Comparison of ENCODE assay signal across 10 cellular contexts in the genomic region with DNA sequence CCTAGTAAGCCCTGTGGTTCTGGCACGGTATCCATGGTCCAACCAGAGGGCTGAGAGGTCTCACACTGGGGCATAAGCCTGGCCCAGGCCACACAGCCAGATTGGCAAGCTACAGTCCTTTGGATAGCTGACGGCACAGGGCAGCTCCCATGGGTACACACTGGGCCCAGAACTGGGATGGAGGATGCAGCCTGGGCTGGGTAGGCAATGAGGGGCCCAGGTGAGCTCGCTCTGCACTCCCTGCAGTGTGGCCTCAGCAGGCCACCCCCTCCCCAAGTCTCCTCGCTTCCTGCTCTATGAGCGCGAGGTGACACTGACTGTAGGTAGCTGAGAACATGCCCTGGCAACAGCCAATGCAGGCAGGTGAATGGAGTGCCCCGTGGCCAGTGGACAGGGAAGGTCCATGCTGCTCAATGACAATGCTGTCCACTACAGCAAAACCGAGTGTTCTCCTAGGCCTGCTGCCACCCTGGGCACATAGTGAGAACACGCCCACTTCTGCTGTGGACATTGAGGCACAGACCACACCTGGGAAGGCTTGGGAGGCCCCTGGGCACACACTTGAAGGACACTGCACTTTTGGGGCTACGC.
"Had no signal": no experiment of that assay in that cellular context is flagged by ENCODE, and none has a peak within 500 bp of the region (broad histone marks: within the 10 kb centered on the region; RNA-seq: fewer than 3 reads in every experiment).

No MANE protein-coding gene starts in this region.

- H3K4me3 ChIP-seq: ascending aorta, smooth muscle cell, transverse colon had no signal

- H3K4me2 ChIP-seq: smooth muscle cell had no signal

- H3K9me3 ChIP-seq: ascending aorta, transverse colon had no signal

- H3K27me3 ChIP-seq: ascending aorta had no signal

- H3K36me3 ChIP-seq: ascending aorta, transverse colon had no signal

- ATAC-seq: activated naive CD8-positive, alpha-beta T cell treated with anti-CD3 and anti-CD28 coated beads, Interleukin-2, amount 50 U/mL, for 24 hours; effector memory CD8-positive, alpha-beta T cell; natural killer cell treated with Interleukin-12 subunit alpha and Interleukin-12 subunit beta and Interleukin-15 and Interleukin-18, amount 100 ng/mL, for 72 hours; stimulated activated memory B cell treated with anti-CD40 and anti-IgM and Interleukin-4, amounts not matched to agents 10 μg/mL and 1 μg/mL and 100 μg/mL, for 72 hours had no signal

- DNase-seq: activated CD4-positive, alpha-beta T cell treated with anti-CD3 and anti-CD28 coated beads, Interleukin-2, amount 10 ng/mL, durations not matched to agents 7 days and 5 days; activated naive CD4-positive, alpha-beta T cell treated with Interleukin-2 at 50 U/mL for 16 hours; cortex of kidney; effector memory CD8-positive, alpha-beta T cell had no signal

- H3K27ac ChIP-seq: ascending aorta, transverse colon had no signal
